Comparison of ENCODE assay signal across 11 cellular contexts in the genomic region with DNA sequence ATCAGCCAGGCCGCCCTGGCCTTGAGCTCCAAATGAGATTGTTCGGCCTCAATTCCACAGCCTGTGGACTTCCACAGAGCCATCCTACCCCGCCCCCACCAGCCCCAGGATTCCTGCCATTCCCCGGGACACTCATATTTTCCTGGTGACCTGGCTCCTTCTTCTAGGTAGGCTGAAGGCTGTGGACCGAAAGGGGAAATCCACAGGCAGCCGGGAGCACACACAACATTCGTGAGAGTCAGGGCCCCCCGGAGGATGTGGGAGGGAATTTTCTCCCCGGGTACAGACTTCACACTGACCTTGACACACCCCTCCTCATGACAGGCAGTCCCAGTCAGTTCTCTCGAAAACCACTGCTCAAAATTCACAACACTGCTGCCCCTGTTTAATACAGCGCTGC. TPM values are rescaled to one million over a fixed set of nuclear protein-coding genes. Genes with fewer than 3 reads are reported as not detected.
A peak's percentile ranks its signal among the peaks of the same experiment; 100 is the strongest.
DNase-seq lines count a peak whose midpoint lies in the region; FAIRE-seq and TF ChIP-seq lines count a peak whose summit lies in the region.
"Had no signal": no experiment of that assay in that cellular context is flagged by ENCODE, and none has a peak within 500 bp of the region (broad histone marks: within the 10 kb centered on the region; RNA-seq: fewer than 3 reads in every experiment).

No MANE protein-coding gene starts in this region.

- no peak overlapping the region for H2BK20ac ChIP-seq in H1 (ENCODE audit: low read length)

- H2BK12ac ChIP-seq in H1 (ENCODE audit: low read depth, low read length) = no peak overlapping the region

- H2BK15ac ChIP-seq in H1 (ENCODE audit: low read length) = no peak overlapping the region

- TF ChIP-seq CTCF in H1 (IDR thresholded peaks at IDR 0.05; ENCODE audit: control extremely low read depth in 1 of 3, insufficient read depth in 1 of 3, low read depth in 1 of 3, low read length in 3 of 3) (peak; percentile 12 to 37 (median 32); a peak in 2 of 4 replicates), ovary (IDR thresholded peaks at IDR 0.05) (peak in 1 of 3 donors; percentile 29)

- no peak for TF ChIP-seq POLR2A in H1 (IDR thresholded peaks at IDR 0.05; ENCODE audit: control extremely low read depth in 1 of 2, low read depth in 2 of 2, low read length in 2 of 2)
- TF ChIP-seq POLR2A in ovary (IDR thresholded peaks at IDR 0.05) = no peak

- H3K4ac ChIP-seq in H1 (replicated peaks; ENCODE audit: insufficient read length, low read depth, low read length) = no peak overlapping the region

- 78% methylated on average over 11 of the region's 11 CpGs; no CpG with 5 or more reads in 1 of the 2 experiments for WGBS in H1 (ENCODE audit: extremely low coverage in 1 of 2, insufficient coverage in 1 of 2, insufficient read length in 1 of 2, insufficient replicate concordance in 2 of 2, low coverage in 1 of 2, low lambda C conversion rate in 2 of 2, missing lambda C conversion rate in 1 of 2), 2 experiments
- 8 to 15% (median 11%) methylated on average over 11 of the region's 11 CpGs for WGBS in ovary, 3 donors

- FAIRE-seq in H1 (lab: Jason Lieb, UNC) = no peak

- H3K9ac ChIP-seq in H1 (replicated peaks in 1 of 4; ENCODE audit: extremely low read depth in 1 of 4, low read depth in 3 of 4, low read length in 3 of 4) = no peak overlapping the region

- peaks cover 0 to 2% of the 10 kb centered on the region in 2 experiments for H4K20me1 ChIP-seq in H1 (replicated peaks in 1 of 2; ENCODE audit: control insufficient read depth in 1 of 2, insufficient read depth in 2 of 2, low read length in 2 of 2)

- H3K79me2 ChIP-seq in H1 (ENCODE audit: control insufficient read depth in 1 of 2, insufficient read depth in 2 of 2, low read length in 2 of 2) = no peaks in the 10 kb centered on the region; a peak in 1 of 4 replicates

- no peak overlapping the region for H4K8ac ChIP-seq in H1 (ENCODE audit: extremely low read depth, insufficient read depth, low read length)

- H3K36me3 ChIP-seq in H1 (ENCODE audit: control insufficient read depth in 2 of 4, insufficient read depth in 4 of 4, low read length in 3 of 4) = no peaks in the 10 kb centered on the region
- no peaks in the 10 kb centered on the region for H3K36me3 ChIP-seq in ovary
- no peaks in the 10 kb centered on the region for H3K36me3 ChIP-seq in SJCRH30

- intact Hi-C loops in ovary (cut with DNase I) = no loop called here

- no peaks in the 10 kb centered on the region for H3K79me1 ChIP-seq in H1 (ENCODE audit: low read depth, low read length)

- H2BK5ac ChIP-seq in H1 (ENCODE audit: low read depth, low read length) = no peak overlapping the region

- H3K27me3 ChIP-seq in H1 (replicated peaks in 1 of 4; ENCODE audit: control insufficient read depth in 3 of 4, extremely low read depth in 1 of 4, insufficient read depth in 3 of 4, low read length in 3 of 4) = no peaks in the 10 kb centered on the region
- no peaks in the 10 kb centered on the region for H3K27me3 ChIP-seq in ovary
- no peaks in the 10 kb centered on the region for H3K27me3 ChIP-seq in SJCRH30

- no peak overlapping the region for H2BK120ac ChIP-seq in H1 (replicated peaks; ENCODE audit: low read depth, low read length)

- TF ChIP-seq RAD21 in H1 (IDR thresholded peaks at IDR 0.05 in 1 of 2, conservative IDR thresholded peaks at IDR 0.05 in 1 of 2; ENCODE audit: low read depth in 2 of 2, low read length in 2 of 2) = peak; percentile 26 to 41; a peak in 3 of 4 replicates

- no peak overlapping the region for H2AFZ ChIP-seq in H1 (ENCODE audit: low read length)

- TF ChIP-seq EP300 in H1 (IDR thresholded peaks at IDR 0.05; ENCODE audit: borderline replicate concordance in 1 of 2, low read depth in 2 of 2, low read length in 2 of 2) = no peak
- TF ChIP-seq EP300 in ovary (IDR thresholded peaks at IDR 0.05) = no peak

- peak; percentile 58 for DNase-seq in Daoy (ENCODE audit: low read depth)
- DNase-seq in M059J (ENCODE audit: low read depth) = peak; percentile 51
- DNase-seq in H1 (ENCODE audit: low read depth in 1 of 2, low spot score in 2 of 2) = no peak
- DNase-seq in ovary = peak; percentile 68 to 79 (median 74)
- no peak for DNase-seq in NCI-H524 treated with DMSO at 0.1 percent for 48 hours (lab: John Stamatoyannopoulos, UW)
- no peak for DNase-seq in NCI-H187 treated with DMSO at 0.1 percent for 48 hours (lab: John Stamatoyannopoulos, UW)
- DNase-seq in SJCRH30 = no peak
- no peak for DNase-seq in NCI-H146 treated with DMSO at 0.1 percent for 48 hours (lab: John Stamatoyannopoulos, UW; ENCODE audit: unreplicated experiment)
- DNase-seq: activated CD8-positive, alpha-beta memory T cell treated with anti-CD3 and anti-CD28 coated beads for 24 hours; NCI-H2171 had no signal

- H3K4me1 ChIP-seq in H1 (replicated peaks in 1 of 4; ENCODE audit: control insufficient read depth in 3 of 4, insufficient read depth in 4 of 4, low read length in 3 of 4) (no peaks in the 10 kb centered on the region; a peak in 1 of 7 replicates), ovary (ENCODE audit: insufficient read depth) (peaks cover 19% of the 10 kb centered on the region), SJCRH30 (no peaks in the 10 kb centered on the region)

- no peak overlapping the region for H3K18ac ChIP-seq in H1 (ENCODE audit: extremely low read depth, low read length)

- no peak overlapping the region for H3K23ac ChIP-seq in H1 (ENCODE audit: insufficient read length)

- no peaks in the 10 kb centered on the region for H3K9me3 ChIP-seq in H1 (ENCODE audit: insufficient read depth in 2 of 2, low read depth in 1 of 2, low read length in 1 of 2)
- H3K9me3 ChIP-seq in ovary = no peaks in the 10 kb centered on the region
- H3K9me3 ChIP-seq in SJCRH30 (replicated peaks) = no peaks in the 10 kb centered on the region

- no peak overlapping the region for H4K5ac ChIP-seq in H1 (ENCODE audit: insufficient read length, low read depth, low read length)

- H3K56ac ChIP-seq in H1 (replicated peaks; ENCODE audit: insufficient read length, low read depth, low read length) = no peak overlapping the region

- no peaks in the 10 kb centered on the region for H3K23me2 ChIP-seq in H1 (ENCODE audit: low read depth, low read length)

- H3K4me3 ChIP-seq in H1 (ENCODE audit: extremely low read depth in 1 of 4, insufficient read depth in 2 of 4, low read depth in 3 of 4, low read length in 4 of 4) (no peak overlapping the region), ovary (no peak overlapping the region), SJCRH30 (no peak overlapping the region)
- H3K4me3 ChIP-seq: skin epidermis had no signal

- POLR2A ChIA-PET in H1 (lab: Charles Lee; ENCODE audit: partially characterized antibody) = no interaction called here

- H3K27ac ChIP-seq in H1 (ENCODE audit: low read depth, low read length) (no peak overlapping the region), ovary (peak overlapping the region; percentile 18 to 45), SJCRH30 (no peak overlapping the region)

- H3K14ac ChIP-seq in H1 (ENCODE audit: insufficient read length) = no peak overlapping the region

- CTCF ChIA-PET in H1 (lab: Charles Lee; ENCODE audit: partially characterized antibody) = interaction anchor here (0.6 to 1.4 kb wide), 6 partner anchors 13 to 122 kb away, joined by 3 to 4 read pairs (median 3); no protein-coding TSS in a partner anchor

- H3K4me2 ChIP-seq in H1 (ENCODE audit: insufficient read depth in 1 of 2, low read depth in 2 of 2, low read length in 2 of 2) = no peak overlapping the region

- no peak overlapping the region for H4K91ac ChIP-seq in H1 (replicated peaks; ENCODE audit: insufficient read length, low read length)

- no peak overlapping the region for H2AK5ac ChIP-seq in H1 (ENCODE audit: low read depth, low read length)

TF ChIP-seq in H1, 55 proteins besides CTCF, POLR2A, EP300 and RAD21:
- TF ChIP-seq SAP30 (IDR thresholded peaks at IDR 0.05; ENCODE audit: insufficient read depth, insufficient replicate concordance, low read length) = no peak
- no peak for TF ChIP-seq TAF1 (IDR thresholded peaks at IDR 0.05; ENCODE audit: low read depth, low read length)
- no peak for TF ChIP-seq GABPA (IDR thresholded peaks at IDR 0.05; ENCODE audit: borderline replicate concordance, insufficient read depth, low read length)
- no peak for TF ChIP-seq MAFK (IDR thresholded peaks at IDR 0.05; ENCODE audit: low read depth, low read length)

RNA-seq across cellular contexts. Expression of a gene that starts 39.9 kb away (rescaled TPM):
- total RNA-seq in Daoy (2014; rRNA removed; shearing (Covaris generic)) = 0.86 and 1.8 TPM in 2 replicates
- 0.44 and 1.1 TPM in 2 replicates for total RNA-seq in M059J (2014; rRNA removed; shearing (Covaris generic))
- 1.5 and 1.9 TPM in 2 replicates for total RNA-seq in H1 (2021; fragmentation: NEBNext Ultra II Directional; extraction: Animal tissue kit (Norgen Biotek cat#: 25700))
- polyA plus RNA-seq in H1 (2011; rRNA removed) (0.59 and 0.78 TPM in 2 replicates), ovary (1 to 10 TPM; 3.8 to 8.1 TPM)
- polyA plus RNA-seq in H1 (2011; cell fraction: cytosol; rRNA removed) = 0.40 TPM
- polyA plus RNA-seq in H1 (2011; cell fraction: nucleus; rRNA removed) = 1.1 TPM
- 1.1 to 2.2 TPM (median 1.5 TPM) in 4 replicates for polyA plus RNA-seq in H1 (2012, experiment 1 of 2)
- 1.4 TPM for polyA plus RNA-seq in H1 (2012, experiment 2 of 2)
- 1.7 TPM for polyA plus RNA-seq in H1 (2013, experiment 1 of 2)
- 1.4 TPM for polyA plus RNA-seq in H1 (2013, experiment 2 of 2)
- 1.3 and 1.4 TPM in 2 replicates for polyA minus RNA-seq in H1 (2011; rRNA and poly(A)+ RNA removed)
- 1.1 TPM for polyA minus RNA-seq in H1 (2011; cell fraction: cytosol; rRNA and poly(A)+ RNA removed)
- polyA minus RNA-seq in H1 (2011; cell fraction: nucleus; rRNA and poly(A)+ RNA removed) = 3.5 TPM
- total RNA-seq in ovary = 10 to 100 TPM in 5 of 7 donors, 1 to 10 TPM in 2; 6.2 to 27.9 (median 17.0) TPM
- total RNA-seq in SJCRH30 (2014; rRNA removed; shearing (Covaris generic)) = not detected in 2 replicates

Comparison
In these comparisons a context has a peak if more than half of its experiments do, and no peak if none do; other contexts are left out.
1. DNase-seq: peak in Daoy (single experiment), M059J (single experiment) and ovary (5 of 5); none in H1 (0 of 2), NCI-H524 treated with DMSO at 0.1 percent for 48 hours (single experiment), NCI-H187 treated with DMSO at 0.1 percent for 48 hours (single experiment), SJCRH30 (0 of 2) and NCI-H146 treated with DMSO at 0.1 percent for 48 hours (single experiment).
2. H3K27ac ChIP-seq: peak in ovary (2 of 2); none in H1 (single experiment) and SJCRH30 (single experiment).